24 cellular contexts compared by ENCODE assay signal in the genomic region with DNA sequence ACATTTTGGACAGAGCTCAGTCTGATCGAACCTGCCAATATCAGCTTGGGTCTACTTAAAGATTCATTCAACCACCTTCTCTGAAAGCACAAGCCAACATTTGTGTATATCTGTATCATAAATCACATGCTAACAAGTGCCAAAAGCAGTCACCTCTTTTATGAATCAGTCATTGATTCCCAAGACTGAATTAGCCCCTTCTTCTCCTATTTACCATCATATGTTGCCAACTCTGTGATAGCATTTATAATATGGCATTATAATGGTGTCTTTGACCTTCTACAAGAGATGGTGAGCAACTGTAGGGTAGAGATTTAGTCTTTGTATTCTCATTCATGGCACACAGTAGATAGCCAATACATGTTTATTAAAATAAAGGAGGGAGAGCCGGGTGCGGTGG.
DNase-seq lines count a peak whose midpoint lies in the region; ATAC-seq, FAIRE-seq and TF ChIP-seq lines count a peak whose summit lies in the region.
"Had no signal": no experiment of that assay in that cellular context is flagged by ENCODE, and none has a peak within 500 bp of the region (broad histone marks: within the 10 kb centered on the region; RNA-seq: fewer than 3 reads in every experiment).

No MANE protein-coding gene starts in this region.

- H3K79me1 ChIP-seq in trophoblast cell (ENCODE audit: low read length), result no peaks in the 10 kb centered on the region

- no peaks in the 10 kb centered on the region for H3K27me3 ChIP-seq in trophoblast cell (ENCODE audit: insufficient read depth, low read length)
- no peaks in the 10 kb centered on the region for H3K27me3 ChIP-seq in PC-9 (ENCODE audit: insufficient read depth, low read depth)
- H3K27me3 ChIP-seq: BE2C, BLaER1 had no signal

- H3K9me3 ChIP-seq in trophoblast cell (ENCODE audit: insufficient read depth, low read depth, low read length) (no peaks in the 10 kb centered on the region), PC-9 (ENCODE audit: insufficient read depth, low read depth) (no peaks in the 10 kb centered on the region)
- H3K9me3 ChIP-seq: BE2C, BLaER1, Caco-2 had no signal

- H3K9ac ChIP-seq in trophoblast cell (ENCODE audit: low read length), result no peak overlapping the region
- H3K9ac ChIP-seq: BLaER1 had no signal

- H3K23ac ChIP-seq in trophoblast cell (ENCODE audit: low read length), result no peak overlapping the region

- TF ChIP-seq CTCF in PC-9 (conservative IDR thresholded peaks at IDR 0.05), result no peak

- no peak for TF ChIP-seq POLR2A in GM12891 (IDR thresholded peaks at IDR 0.05; ENCODE audit: low read depth, low read length)

- DNase-seq in GM12891 (ENCODE audit: insufficient read length, low spot score), result no peak
- DNase-seq in SK-MEL-5 (ENCODE audit: low read depth, low spot score), result peak; percentile 81
- peak; percentile 33 for DNase-seq in epidermal melanocyte (ENCODE audit: insufficient read length, low spot score)
- DNase-seq in pons (ENCODE audit: low spot score), result peak; percentile 3
- DNase-seq in trophoblast cell, result no peak
- no peak for DNase-seq in PC-9
- no peak for DNase-seq in left lobe of liver (ENCODE audit: low spot score)
- no peak for DNase-seq in inferior parietal cortex (ENCODE audit: extremely low spot score)
- DNase-seq: 8988T; ACHN; BE2C; C1 segment of cervical spinal cord; Caco-2; Calu3; CD4-positive, alpha-beta memory T cell; CD4-positive, CD25-positive, alpha-beta regulatory T cell; CD8-positive, alpha-beta memory T cell; DMS79 treated with DMSO at 0.1 percent for 48 hours; GF-D8 had no signal

- H3K4me1 ChIP-seq in trophoblast cell (ENCODE audit: control insufficient read depth in 1 of 2, insufficient read depth in 2 of 2, low read length in 2 of 2) (no peaks in the 10 kb centered on the region), PC-9 (replicated peaks; ENCODE audit: insufficient read depth) (no peaks in the 10 kb centered on the region)
- H3K4me1 ChIP-seq: BE2C, BLaER1, Caco-2 had no signal

- no peak overlapping the region for H3K27ac ChIP-seq in trophoblast cell (ENCODE audit: low read depth, low read length)
- H3K27ac ChIP-seq in PC-9, result no peak overlapping the region
- H3K27ac ChIP-seq: BLaER1 had no signal

- no peaks in the 10 kb centered on the region for H3K36me3 ChIP-seq in trophoblast cell (ENCODE audit: control insufficient read depth in 1 of 2, insufficient read depth in 2 of 2, low read length in 2 of 2)
- no peaks in the 10 kb centered on the region for H3K36me3 ChIP-seq in PC-9 (ENCODE audit: low read depth)
- H3K36me3 ChIP-seq: BE2C, BLaER1 had no signal

- WGBS in trophoblast cell (ENCODE audit: extremely low coverage, insufficient coverage, insufficient read length), result no CpG with 5 or more reads among the region's 3 CpGs

- H4K91ac ChIP-seq in trophoblast cell (ENCODE audit: low read depth, low read length), result no peak overlapping the region

- H4K12ac ChIP-seq in trophoblast cell (ENCODE audit: low read depth, low read length), result no peak overlapping the region

- H3K14ac ChIP-seq in trophoblast cell (ENCODE audit: low read length), result no peak overlapping the region

- H2BK120ac ChIP-seq in trophoblast cell (ENCODE audit: insufficient read depth, low read length, poor library complexity), result no peak overlapping the region

- BruUV-seq in PC-9 (replicated peaks; lab: Mats Ljungman, UMichigan), result no TSS peak

- CTCF ChIA-PET in PC-9 (lab: Charles Lee), result no interaction called here

- POLR2A ChIA-PET in PC-9 (lab: Charles Lee; ENCODE audit: unreplicated experiment), result no interaction called here

- H3K79me2 ChIP-seq in trophoblast cell (ENCODE audit: control insufficient read depth, insufficient read depth, low read length, poor library complexity) (no peaks in the 10 kb centered on the region), PC-9 (ENCODE audit: low read depth) (no peaks in the 10 kb centered on the region)

- no peaks in the 10 kb centered on the region for H3K9me2 ChIP-seq in PC-9 (ENCODE audit: insufficient read depth)

- ATAC-seq in left lobe of liver, result no peak

- no peaks in the 10 kb centered on the region for H3F3A ChIP-seq in PC-9 (ENCODE audit: insufficient read depth, low read depth)

- no peaks in the 10 kb centered on the region for H4K20me1 ChIP-seq in PC-9 (ENCODE audit: insufficient read depth)
- H4K20me1 ChIP-seq: BLaER1 had no signal

- peak; percentile 9 for FAIRE-seq in GM12891 (lab: Jason Lieb, UNC)
- FAIRE-seq: A204.1, D721Med, G401.6, GM18507 had no signal

- no peak overlapping the region for H2BK12ac ChIP-seq in trophoblast cell (ENCODE audit: low read length)

- H3K18ac ChIP-seq in trophoblast cell (ENCODE audit: low read length), result no peak overlapping the region

- H2AFZ ChIP-seq in trophoblast cell (ENCODE audit: insufficient read depth, low read length, poor library complexity), result no peak overlapping the region
- H2AFZ ChIP-seq in PC-9, result no peak overlapping the region

- intact Hi-C loops in PC-9 (cut with micrococcal nuclease; ENCODE audit: unreplicated experiment), result no loop called here

- in situ Hi-C loops in SK-MEL-5 (cut with HindIII; ENCODE audit: low pct_unique_long_range_greater_than_20kb, low sequenced_read_pairs), result no loop called here

- no peak overlapping the region for H4K8ac ChIP-seq in trophoblast cell (ENCODE audit: low read depth, low read length)

- no peak overlapping the region for H3K4ac ChIP-seq in trophoblast cell (ENCODE audit: low read depth, low read length)

- H3K4me2 ChIP-seq in trophoblast cell (ENCODE audit: low read length) (no peak overlapping the region), PC-9 (no peak overlapping the region)
- H3K4me2 ChIP-seq: BLaER1 had no signal

- H2AK5ac ChIP-seq in trophoblast cell (ENCODE audit: low read length), result no peak overlapping the region

- H2BK5ac ChIP-seq in trophoblast cell (ENCODE audit: low read depth, low read length, poor library complexity), result no peak overlapping the region

- H3K4me3 ChIP-seq in trophoblast cell (ENCODE audit: low read depth, low read length) (no peak overlapping the region), PC-9 (no peak overlapping the region)
- H3K4me3 ChIP-seq: BLaER1 had no signal

TF ChIP-seq in GM12891, 5 proteins besides CTCF, POLR2A, EP300 and RAD21:
- TF ChIP-seq PAX5 (IDR thresholded peaks at IDR 0.05; ENCODE audit: insufficient read depth, low read length, severe bottlenecking) (no peak), POLR2AphosphoS5 (IDR thresholded peaks at IDR 0.05; ENCODE audit: low read depth, low read length) (no peak)
TF ChIP-seq in GM12891: peak in this region for 0.

Comparison
In these comparisons a context has a peak if more than half of its experiments do, and no peak if none do; other contexts are left out.
1. DNase-seq: peak in SK-MEL-5 (single experiment), epidermal melanocyte (single experiment) and pons (single experiment); none in GM12891 (single experiment), trophoblast cell (0 of 2), PC-9 (0 of 2), left lobe of liver (single experiment) and inferior parietal cortex (single experiment).